Comparison of ENCODE assay signal across 8 cellular contexts in genomic region chr3:49358884-49359225, GRCh38. TPM values are rescaled to one million over a fixed set of nuclear protein-coding genes. Genes with fewer than 3 reads are reported as not detected.
DNase-seq lines count a peak whose midpoint lies in the region; FAIRE-seq lines count a peak whose summit lies in the region.

No MANE protein-coding gene starts in this region.

- no peaks in the 10 kb centered on the region for H3K9me3 Mint-ChIP-seq in T-helper 1 cell treated with Interleukin-12 subunit alpha and Interleukin-12 subunit beta and Interleukin-4 antibody, amounts not matched to agents 30 μg/mL and 1 μg/mL, for 36 hours

- no peak overlapping the region for H3K23ac ChIP-seq in neuronal stem cell (ENCODE audit: low read depth, low read length, poor library complexity)

- FAIRE-seq in HTR-8/SVneo (lab: Jason Lieb, UNC), result no peak

- peak overlapping the region; percentile 97 for H3K4me3 Mint-ChIP-seq in T-helper 1 cell treated with Interleukin-12 subunit alpha and Interleukin-12 subunit beta and Interleukin-4 antibody, amounts not matched to agents 30 μg/mL and 1 μg/mL, for 36 hours

- peak overlapping the region; percentile 88 for H2AFZ ChIP-seq in neuronal stem cell (ENCODE audit: low read length)

- no peak overlapping the region for H2BK12ac ChIP-seq in neuronal stem cell (ENCODE audit: low read length)

- H3K18ac ChIP-seq in neuronal stem cell (ENCODE audit: low read length), result peak overlapping the region; percentile 97

- no peak overlapping the region for H3K4ac ChIP-seq in neuronal stem cell (ENCODE audit: low read length)

- H3K36me3 ChIP-seq in effector memory CD4-positive, alpha-beta T cell (ENCODE audit: control insufficient read depth, insufficient read depth, low read length), result peaks cover 39% of the 10 kb centered on the region
- peaks cover 32 to 73% of the 10 kb centered on the region in 2 donors for H3K36me3 ChIP-seq in neuronal stem cell (replicated peaks in 1 of 2; ENCODE audit: control insufficient read depth in 2 of 2, insufficient read depth in 2 of 2, low read length in 2 of 2)

- H3K4me1 ChIP-seq in effector memory CD4-positive, alpha-beta T cell (ENCODE audit: control insufficient read depth, insufficient read depth, low read length, poor library complexity, severe bottlenecking), result peaks cover 26% of the 10 kb centered on the region
- peaks cover 7 to 10% of the 10 kb centered on the region in 2 donors for H3K4me1 ChIP-seq in neuronal stem cell (ENCODE audit: control insufficient read depth in 2 of 2, insufficient read depth in 1 of 2, low read depth in 1 of 2, low read length in 2 of 2)

- no peaks in the 10 kb centered on the region for H3K27me3 Mint-ChIP-seq in T-helper 1 cell treated with Interleukin-12 subunit alpha and Interleukin-12 subunit beta and Interleukin-4 antibody, amounts not matched to agents 30 μg/mL and 1 μg/mL, for 36 hours (ENCODE audit: low read depth)

- H3K27ac ChIP-seq in effector memory CD4-positive, alpha-beta T cell (ENCODE audit: insufficient read depth, low read length, poor library complexity, severe bottlenecking), result peak overlapping the region; percentile 78
- H3K27ac ChIP-seq in neuronal stem cell (replicated peaks; ENCODE audit: low read length), result peak overlapping the region; percentile 100

- no peak overlapping the region for H4K8ac ChIP-seq in neuronal stem cell (ENCODE audit: low read depth, low read length)

- no peak overlapping the region for H3K14ac ChIP-seq in neuronal stem cell (ENCODE audit: low read length)

- no CpG with 5 or more reads among the region's 3 CpGs for WGBS in neuronal stem cell (ENCODE audit: extremely low coverage in 2 of 2, insufficient read length in 2 of 2, insufficient replicate concordance in 1 of 2), 2 donors

- peak overlapping the region; percentile 89 for H2BK120ac ChIP-seq in neuronal stem cell (ENCODE audit: low read depth, low read length)

- no peaks in the 10 kb centered on the region for H3K9me3 ChIP-seq in effector memory CD4-positive, alpha-beta T cell (ENCODE audit: control insufficient read depth, low read length)
- peaks cover 0 to 4% of the 10 kb centered on the region in 2 donors for H3K9me3 ChIP-seq in neuronal stem cell (replicated peaks in 1 of 2; ENCODE audit: control insufficient read depth in 2 of 2, insufficient read depth in 1 of 2, low read depth in 1 of 2, low read length in 2 of 2)

- H3K4me3 ChIP-seq in effector memory CD4-positive, alpha-beta T cell (ENCODE audit: insufficient read depth, low read depth, low read length, poor library complexity, severe bottlenecking), result peak overlapping the region; percentile 59
- peak overlapping the region; percentile 75 to 89 for H3K4me3 ChIP-seq in neuronal stem cell (ENCODE audit: low read length in 2 of 2)

- peak overlapping the region; percentile 83 for H3K9ac ChIP-seq in neuronal stem cell (ENCODE audit: low read depth, low read length, poor library complexity)

- H3K79me1 ChIP-seq in neuronal stem cell (ENCODE audit: low read depth, low read length), result no peaks in the 10 kb centered on the region

- peaks cover 30% of the 10 kb centered on the region for H3K4me1 Mint-ChIP-seq in T-helper 1 cell treated with Interleukin-12 subunit alpha and Interleukin-12 subunit beta and Interleukin-4 antibody, amounts not matched to agents 30 μg/mL and 1 μg/mL, for 36 hours (ENCODE audit: low read depth)

- peak overlapping the region; percentile 55 for H3K4me2 ChIP-seq in neuronal stem cell (ENCODE audit: insufficient read depth, low read length, poor library complexity, severe bottlenecking)

- peak overlapping the region; percentile 38 for H2AK5ac ChIP-seq in neuronal stem cell (ENCODE audit: low read depth, low read length)

- no peaks in the 10 kb centered on the region for H3K27me3 ChIP-seq in effector memory CD4-positive, alpha-beta T cell (replicated peaks; ENCODE audit: control insufficient read depth, insufficient read depth, low read length, poor library complexity, severe bottlenecking)
- no peaks in the 10 kb centered on the region for H3K27me3 ChIP-seq in neuronal stem cell (ENCODE audit: control insufficient read depth in 3 of 3, insufficient read depth in 3 of 3, low read depth in 1 of 3, low read length in 3 of 3)

- peak overlapping the region; percentile 96 for H2BK5ac ChIP-seq in neuronal stem cell (ENCODE audit: low read length)

- no peak for DNase-seq in T-helper 1 cell
- peak; percentile 54 for DNase-seq in NCI-H69 (lab: John Stamatoyannopoulos, UW)
- DNase-seq in effector memory CD4-positive, alpha-beta T cell, result no peak
- no peak for DNase-seq in neuronal stem cell (ENCODE audit: low spot score)
- no peak for DNase-seq in T1000 (lab: John Stamatoyannopoulos, UW)
- DNase-seq in HTR-8/SVneo (ENCODE audit: insufficient read length, low spot score), result no peak
- no peak for DNase-seq in islet precursor cell

- peaks cover 43% of the 10 kb centered on the region for H3K36me3 Mint-ChIP-seq in T-helper 1 cell treated with Interleukin-12 subunit alpha and Interleukin-12 subunit beta and Interleukin-4 antibody, amounts not matched to agents 30 μg/mL and 1 μg/mL, for 36 hours (ENCODE audit: low read depth)

- peak overlapping the region; percentile 71 for H3K27ac Mint-ChIP-seq in T-helper 1 cell treated with Interleukin-12 subunit alpha and Interleukin-12 subunit beta and Interleukin-4 antibody, amounts not matched to agents 30 μg/mL and 1 μg/mL, for 36 hours

- no peak overlapping the region for H4K91ac ChIP-seq in neuronal stem cell (ENCODE audit: low read depth, low read length, poor library complexity)

- no peak overlapping the region for H2BK15ac ChIP-seq in neuronal stem cell (ENCODE audit: low read length)

RNA-seq across cellular contexts. Expression of gene GPX1, which starts 0.7 kb away (rescaled TPM):
- 175 TPM for polyA plus RNA-seq in neuronal stem cell (2013, experiment 1 of 2)
- 169 TPM for polyA plus RNA-seq in neuronal stem cell (2013, experiment 2 of 2)

RNA-seq across cellular contexts. Expression of gene USP4, which starts 19.0 kb away (rescaled TPM):
- polyA plus RNA-seq in neuronal stem cell (2013, experiment 1 of 2), result 29.8 TPM
- 30.3 TPM for polyA plus RNA-seq in neuronal stem cell (2013, experiment 2 of 2)

RNA-seq across cellular contexts. Expression of gene RHOA, which starts 52.9 kb away (rescaled TPM):
- 432 TPM for polyA plus RNA-seq in neuronal stem cell (2013, experiment 1 of 2)
- 436 TPM for polyA plus RNA-seq in neuronal stem cell (2013, experiment 2 of 2)

RNA-seq across cellular contexts. Expression of gene TCTA, which starts 53.4 kb away (rescaled TPM):
- 2.6 TPM for polyA plus RNA-seq in neuronal stem cell (2013, experiment 1 of 2)
- 2.8 TPM for polyA plus RNA-seq in neuronal stem cell (2013, experiment 2 of 2)
